In genomic region chr4:6703786-6704185, GRCh38 we compare ENCODE assay signal across 19 cellular contexts. TPM values are rescaled to one million over a fixed set of nuclear protein-coding genes. Genes with fewer than 3 reads are reported as not detected.
DNase-seq lines count a peak whose midpoint lies in the region; ATAC-seq and TF ChIP-seq lines count a peak whose summit lies in the region.
"Had no signal": no experiment of that assay in that cellular context is flagged by ENCODE, and none has a peak within 500 bp of the region (broad histone marks: within the 10 kb centered on the region; RNA-seq: fewer than 3 reads in every experiment).

No MANE protein-coding gene starts in this region.

- H3K27me3 ChIP-seq in CD4-positive, alpha-beta memory T cell (ENCODE audit: insufficient read depth, low read length), result no peaks in the 10 kb centered on the region
- no peaks in the 10 kb centered on the region for H3K27me3 ChIP-seq in Peyer's patch
- H3K27me3 ChIP-seq in gastroesophageal sphincter, result no peaks in the 10 kb centered on the region
- H3K27me3 ChIP-seq: thyroid gland had no signal

- peaks cover 16% of the 10 kb centered on the region for H3K36me3 ChIP-seq in CD4-positive, alpha-beta memory T cell (ENCODE audit: insufficient read depth, low read length)
- H3K36me3 ChIP-seq in Peyer's patch, result peaks cover 0 to 13% (median 0%) of the 10 kb centered on the region in 3 donors
- peaks cover 0 to 40% of the 10 kb centered on the region in 2 donors for H3K36me3 ChIP-seq in gastroesophageal sphincter
- H3K36me3 ChIP-seq: thyroid gland had no signal

- H3K27ac Mint-ChIP-seq in CD4-positive, alpha-beta memory T cell, result peak overlapping the region; percentile 18 to 83 (median 52)
- H3K27ac Mint-ChIP-seq in activated CD8-positive, alpha-beta T cell treated with anti-CD3 and anti-CD28 coated beads, Interleukin-2, amount 10 ng/mL, durations not matched to agents 7 days and 5 days, result peak overlapping the region; percentile 18
- peak overlapping the region; percentile 52 for H3K27ac Mint-ChIP-seq in glutamatergic neuron (ENCODE audit: unreplicated experiment)

- no peaks in the 10 kb centered on the region for H3K9me3 Mint-ChIP-seq in CD4-positive, alpha-beta memory T cell
- H3K9me3 Mint-ChIP-seq in activated CD8-positive, alpha-beta T cell treated with anti-CD3 and anti-CD28 coated beads, Interleukin-2, amount 10 ng/mL, durations not matched to agents 7 days and 5 days (ENCODE audit: insufficient read depth), result peaks cover 3% of the 10 kb centered on the region
- peaks cover 6% of the 10 kb centered on the region for H3K9me3 Mint-ChIP-seq in glutamatergic neuron (ENCODE audit: unreplicated experiment)

- CTCF ChIA-PET in CD4-positive, alpha-beta memory T cell (lab: Charles Lee; ENCODE audit: partially characterized antibody), result interaction anchor here (2.0 to 12.1 kb wide), 4 partner anchors 13 to 170 kb away, joined by 5 to 189 read pairs (median 8); partner anchors contain the start of gene BLOC1S4
- CTCF ChIA-PET in activated CD8-positive, alpha-beta T cell treated with anti-CD3 and anti-CD28 coated beads, Interleukin-2, amount 10 ng/mL, durations not matched to agents 7 days and 5 days (lab: Charles Lee), result interaction anchor here (1.0 to 22.2 kb wide), 3 partner anchors 14 to 170 kb away, joined by 3 to 354 read pairs (median 27); a partner anchor contains a TSS

- peaks cover 55 to 56% of the 10 kb centered on the region in 2 donors for H3K36me3 Mint-ChIP-seq in CD4-positive, alpha-beta memory T cell
- H3K36me3 Mint-ChIP-seq in activated CD8-positive, alpha-beta T cell treated with anti-CD3 and anti-CD28 coated beads, Interleukin-2, amount 10 ng/mL, durations not matched to agents 7 days and 5 days (ENCODE audit: low read depth), result peaks cover 89% of the 10 kb centered on the region
- peaks cover 17% of the 10 kb centered on the region for H3K36me3 Mint-ChIP-seq in glutamatergic neuron (ENCODE audit: unreplicated experiment)

- H3K4me3 Mint-ChIP-seq in CD4-positive, alpha-beta memory T cell, result no peak overlapping the region
- no peak overlapping the region for H3K4me3 Mint-ChIP-seq in activated CD8-positive, alpha-beta T cell treated with anti-CD3 and anti-CD28 coated beads, Interleukin-2, amount 10 ng/mL, durations not matched to agents 7 days and 5 days
- no peak overlapping the region for H3K4me3 Mint-ChIP-seq in glutamatergic neuron (ENCODE audit: unreplicated experiment)

- 28 to 52% methylated on average over 3 of the region's 3 CpGs for WGBS in gastroesophageal sphincter (ENCODE audit: low coverage in 1 of 2), 2 donors

- no peak overlapping the region for H3K4me3 ChIP-seq in CD4-positive, alpha-beta memory T cell (ENCODE audit: low read length in 2 of 2)
- H3K4me3 ChIP-seq in Peyer's patch, result no peak overlapping the region
- no peak overlapping the region for H3K4me3 ChIP-seq in gastroesophageal sphincter
- H3K4me3 ChIP-seq: PC-9, thyroid gland had no signal

- ATAC-seq in activated CD8-positive, alpha-beta T cell treated with anti-CD3 and anti-CD28 coated beads, Interleukin-2, amount 10 ng/mL, durations not matched to agents 7 days and 5 days, result no peak
- ATAC-seq in HG03108 (IDR thresholded peaks at IDR 0.05; ENCODE audit: unreplicated experiment) (no peak), gastroesophageal sphincter (no peak)
- ATAC-seq: HCT116 had no signal

- no peaks in the 10 kb centered on the region for H3K27me3 Mint-ChIP-seq in CD4-positive, alpha-beta memory T cell
- no peaks in the 10 kb centered on the region for H3K27me3 Mint-ChIP-seq in activated CD8-positive, alpha-beta T cell treated with anti-CD3 and anti-CD28 coated beads, Interleukin-2, amount 10 ng/mL, durations not matched to agents 7 days and 5 days (ENCODE audit: low read depth)
- peaks cover 4% of the 10 kb centered on the region for H3K27me3 Mint-ChIP-seq in glutamatergic neuron (ENCODE audit: unreplicated experiment)

- POLR2A ChIA-PET in CD4-positive, alpha-beta memory T cell (lab: Charles Lee; ENCODE audit: partially characterized antibody), result interaction anchor here (0.7 to 34.5 kb wide), 6 partner anchors 10 to 81 kb away, joined by 3 to 1401 read pairs (median 27); partner anchors contain the start of genes BLOC1S4, MRFAP1 and S100P
- POLR2A ChIA-PET in activated CD8-positive, alpha-beta T cell treated with anti-CD3 and anti-CD28 coated beads, Interleukin-2, amount 10 ng/mL, durations not matched to agents 7 days and 5 days (lab: Charles Lee), result interaction anchor here (1.0 to 7.7 kb wide), 5 partner anchors 12 to 28 kb away, joined by 3 to 73 read pairs (median 4); partner anchors contain the start of gene BLOC1S4

- DNase-seq in CD4-positive, alpha-beta memory T cell, result no peak
- no peak for DNase-seq in activated CD8-positive, alpha-beta T cell treated with anti-CD3 and anti-CD28 coated beads, Interleukin-2, amount 10 ng/mL, durations not matched to agents 7 days and 5 days
- DNase-seq in glutamatergic neuron (no peak), Peyer's patch (no peak), ecto neural progenitor cell (ENCODE audit: low spot score) (no peak)
- DNase-seq: activated CD4-positive, CD25-positive, alpha-beta regulatory T cell treated with anti-CD3 and anti-CD28 coated beads, Interleukin-2, amount 50 U/mL, for 72 hours; activated gamma-delta T cell; islet precursor cell; NCI-H187; NCI-H524 treated with DMSO at 0.1 percent for 48 hours; PC-9; stimulated activated CD4-positive, alpha-beta T cell treated with anti-CD3 and anti-CD28 coated beads, Interleukin-15, amount 100 ng/mL, for 24 hours; thyroid gland had no signal

- peaks cover 73% of the 10 kb centered on the region for H3K4me1 ChIP-seq in CD4-positive, alpha-beta memory T cell (ENCODE audit: insufficient read depth, low read length)
- H3K4me1 ChIP-seq in Peyer's patch (peaks cover 0 to 29% (median 7%) of the 10 kb centered on the region in 4 donors), gastroesophageal sphincter (peaks cover 0 to 58% (median 12%) of the 10 kb centered on the region in 3 donors)

- H3K9me3 ChIP-seq in CD4-positive, alpha-beta memory T cell (ENCODE audit: control insufficient read depth in 1 of 2, low read length in 2 of 2), result no peaks in the 10 kb centered on the region
- H3K9me3 ChIP-seq in Peyer's patch (no peaks in the 10 kb centered on the region), gastroesophageal sphincter (no peaks in the 10 kb centered on the region)
- H3K9me3 ChIP-seq: thyroid gland had no signal

- no peak for TF ChIP-seq CTCF in 22Rv1 (IDR thresholded peaks at IDR 0.05)
- TF ChIP-seq CTCF in glutamatergic neuron (IDR thresholded peaks at IDR 0.05; ENCODE audit: partially characterized antibody, unreplicated experiment), result no peak
- TF ChIP-seq CTCF in Peyer's patch (IDR thresholded peaks at IDR 0.05), result no peak
- no peak for TF ChIP-seq CTCF in gastroesophageal sphincter (IDR thresholded peaks at IDR 0.05)

- intact Hi-C loops in CD4-positive, alpha-beta memory T cell (cut with micrococcal nuclease), result no loop called here

- peaks cover 63 to 84% (median 72%) of the 10 kb centered on the region in 4 donors for H3K4me1 Mint-ChIP-seq in CD4-positive, alpha-beta memory T cell
- H3K4me1 Mint-ChIP-seq in activated CD8-positive, alpha-beta T cell treated with anti-CD3 and anti-CD28 coated beads, Interleukin-2, amount 10 ng/mL, durations not matched to agents 7 days and 5 days (ENCODE audit: low read depth), result peaks cover 72% of the 10 kb centered on the region
- peaks cover 17% of the 10 kb centered on the region for H3K4me1 Mint-ChIP-seq in glutamatergic neuron (ENCODE audit: low read depth, unreplicated experiment)

- H3K27ac ChIP-seq in 22Rv1 (peak overlapping the region; percentile 70), Peyer's patch (no peak overlapping the region), gastroesophageal sphincter (no peak overlapping the region)
- no peak overlapping the region for H3K27ac ChIP-seq in CD4-positive, alpha-beta memory T cell (ENCODE audit: low read depth, low read length)
- H3K27ac ChIP-seq: KMS-11, PC-9, thyroid gland had no signal

- no peak for TF ChIP-seq EP300 in gastroesophageal sphincter (IDR thresholded peaks at IDR 0.05)

- no peak for TF ChIP-seq POLR2A in Peyer's patch (IDR thresholded peaks at IDR 0.05)
- TF ChIP-seq POLR2A in gastroesophageal sphincter (IDR thresholded peaks at IDR 0.05), result no peak

RNA-seq across cellular contexts. Expression of gene MRFAP1L1, which starts 5.9 kb away (rescaled TPM):
- total RNA-seq in CD4-positive, alpha-beta memory T cell, result 100 to 1,000 TPM; 127 to 134 TPM
- 100 to 1,000 TPM; 132 to 147 TPM for polyA plus RNA-seq in CD4-positive, alpha-beta memory T cell
- total RNA-seq in activated CD8-positive, alpha-beta T cell treated with anti-CD3 and anti-CD28 coated beads, Interleukin-2, amount 10 ng/mL, durations not matched to agents 7 days and 5 days, result 10 to 100 TPM; 65.5 to 67.4 TPM
- 66.1 TPM for total RNA-seq in glutamatergic neuron (ENCODE audit: unreplicated experiment)
- total RNA-seq in Peyer's patch, result 10 to 100 TPM; 34.9 to 61.1 (median 37.4) TPM
- 10 to 100 TPM; 59.2 to 74.1 (median 66.8) TPM for total RNA-seq in gastroesophageal sphincter

RNA-seq across cellular contexts. Expression of gene S100P, which starts 10.1 kb away (rescaled TPM):
- total RNA-seq in CD4-positive, alpha-beta memory T cell, result 1 to 10 TPM; 2.0 to 2.1 TPM
- polyA plus RNA-seq in CD4-positive, alpha-beta memory T cell, result 1 to 10 TPM; 1.3 to 3.9 TPM
- 1 to 10 TPM; 8.3 to 8.5 TPM for total RNA-seq in activated CD8-positive, alpha-beta T cell treated with anti-CD3 and anti-CD28 coated beads, Interleukin-2, amount 10 ng/mL, durations not matched to agents 7 days and 5 days
- total RNA-seq in glutamatergic neuron (ENCODE audit: unreplicated experiment) (not detected), Peyer's patch (1 to 10 TPM in 2 of 4 donors, not detected in 2; 1.5 to 3.3 TPM), gastroesophageal sphincter (1 to 10 TPM in 1 of 4 donors, under 1 TPM in 1, not detected in 2; 0.94 to 9.7 TPM)
- total RNA-seq: Daoy had no signal

RNA-seq across cellular contexts. Expression of gene BLOC1S4, which starts 12.2 kb away (rescaled TPM):
- 10 to 100 TPM; 35.3 to 37.8 TPM for total RNA-seq in CD4-positive, alpha-beta memory T cell
- 10 to 100 TPM; 72.6 to 76.2 TPM for polyA plus RNA-seq in CD4-positive, alpha-beta memory T cell
- 10 to 100 TPM; 19.6 to 21.5 TPM for total RNA-seq in activated CD8-positive, alpha-beta T cell treated with anti-CD3 and anti-CD28 coated beads, Interleukin-2, amount 10 ng/mL, durations not matched to agents 7 days and 5 days
- 22.5 TPM for total RNA-seq in glutamatergic neuron (ENCODE audit: unreplicated experiment)
- 10 to 100 TPM; 20.0 to 20.6 (median 20.2) TPM for total RNA-seq in Peyer's patch
- total RNA-seq in gastroesophageal sphincter, result 10 to 100 TPM; 10.1 to 20.7 (median 18.7) TPM
